ENCODE assay signal across 28 cellular contexts in genomic region chr16:58809213-58809612, GRCh38.
"Had no signal": no experiment of that assay in that cellular context is flagged by ENCODE, and none has a peak within 500 bp of the region (broad histone marks: within the 10 kb centered on the region; RNA-seq: fewer than 3 reads in every experiment).

No MANE protein-coding gene starts in this region.

- H3K27ac ChIP-seq: colonic mucosa, gastrocnemius medialis, left ventricle myocardium inferior, lower lobe of right lung, ovary, psoas muscle, right lobe of liver, thoracic aorta, tibial nerve, upper lobe of right lung, uterus had no signal

- H3K4me3 Mint-ChIP-seq: dendritic cell treated with granulocyte-macrophage colony-stimulating factor and Interleukin-4, amounts not matched to agents 40 ng/mL and 50 ng/mL, for 4 days; endodermal cell; memory B cell; natural killer cell; stimulated activated naive B cell treated with anti-CD40 and anti-IgM and Interleukin-4, amounts not matched to agents 10 μg/mL and 1 μg/mL and 100 μg/mL, for 72 hours; stimulated activated naive CD8-positive, alpha-beta T cell treated with anti-CD3 and anti-CD28 coated beads, Interleukin-15, Interleukin-2, amounts not matched to agents 100 ng/mL and 50 ng/mL, for 24 hours had no signal

- H3K9me3 Mint-ChIP-seq: natural killer cell had no signal

- H3K4me1 Mint-ChIP-seq: endodermal cell, memory B cell had no signal

- H3K4me3 ChIP-seq: colonic mucosa, gastrocnemius medialis, left ventricle myocardium inferior, lower lobe of right lung, ovary, psoas muscle, right lobe of liver, thoracic aorta, tibial nerve, upper lobe of right lung, uterus had no signal

- H3K36me3 Mint-ChIP-seq: memory B cell; natural killer cell; stimulated activated naive B cell treated with anti-CD40 and anti-IgM and Interleukin-4, amounts not matched to agents 10 μg/mL and 1 μg/mL and 100 μg/mL, for 72 hours had no signal

- DNase-seq: colonic mucosa; effector CD8-positive, alpha-beta T cell; endodermal cell; erythroblast; gastrocnemius medialis; head of caudate nucleus; kidney glomerular epithelial cell; left colon; left ventricle myocardium inferior; lower lobe of right lung; natural killer cell; occipital lobe; ovary; posterior cingulate gyrus; psoas muscle; retina; right lobe of liver; small intestine; stimulated activated CD4-positive, alpha-beta T cell treated with anti-CD3 and anti-CD28 coated beads, Interleukin-15, amount 100 ng/mL, for 24 hours; stimulated activated CD4-positive, alpha-beta T cell treated with anti-CD3 and anti-CD28 coated beads, Interleukin-2, amount 100 ng/mL, for 48 hours; stimulated activated naive B cell treated with anti-CD40 and anti-IgM and Interleukin-4, amounts not matched to agents 10 μg/mL and 1 μg/mL and 100 μg/mL, for 72 hours; upper lobe of right lung; uterus had no signal

- H3K27ac Mint-ChIP-seq: dendritic cell treated with granulocyte-macrophage colony-stimulating factor and Interleukin-4, amounts not matched to agents 40 ng/mL and 50 ng/mL, for 4 days; endodermal cell; memory B cell; natural killer cell; stimulated activated naive B cell treated with anti-CD40 and anti-IgM and Interleukin-4, amounts not matched to agents 10 μg/mL and 1 μg/mL and 100 μg/mL, for 72 hours; stimulated activated naive CD8-positive, alpha-beta T cell treated with anti-CD3 and anti-CD28 coated beads, Interleukin-15, Interleukin-2, amounts not matched to agents 100 ng/mL and 50 ng/mL, for 24 hours had no signal

- ATAC-seq: gastrocnemius medialis; left colon; lower lobe of right lung; natural killer cell; psoas muscle; right lobe of liver; stimulated activated naive B cell treated with anti-CD40 and anti-IgM and Interleukin-4, amounts not matched to agents 10 μg/mL and 1 μg/mL and 100 μg/mL, for 72 hours; upper lobe of right lung had no signal
